ENCODE assay signal across 9 cellular contexts in the genomic region with DNA sequence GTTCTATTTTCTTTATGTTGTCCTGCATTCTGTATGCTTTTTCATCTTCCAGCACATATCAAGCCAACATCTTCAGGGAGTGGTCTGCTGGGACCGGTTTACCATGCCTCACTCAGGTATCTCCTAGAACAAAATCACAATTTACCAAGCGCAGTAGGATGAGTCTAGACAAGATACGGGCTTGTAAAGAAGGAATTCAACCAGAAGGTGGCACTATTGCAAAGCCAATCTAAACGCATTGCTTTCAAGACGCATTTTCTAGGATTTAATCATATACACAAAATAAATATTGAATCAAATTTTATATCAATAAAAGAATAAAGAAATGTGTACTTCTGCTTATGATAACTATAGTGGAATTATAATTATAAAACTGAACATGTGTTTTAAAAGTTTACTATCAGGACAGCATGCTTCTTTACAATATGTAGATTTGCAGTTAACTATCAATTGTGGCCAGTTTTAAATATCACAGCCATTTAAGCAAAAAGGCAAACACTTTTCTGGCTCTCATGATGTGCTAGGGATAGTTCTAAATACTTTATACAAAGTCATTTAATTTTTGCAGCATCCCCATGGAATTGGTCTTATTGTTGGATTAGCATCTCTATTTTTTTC. TPM values are rescaled to one million over a fixed set of nuclear protein-coding genes. Genes with fewer than 3 reads are reported as not detected.
DNase-seq lines count a peak whose midpoint lies in the region; ATAC-seq and TF ChIP-seq lines count a peak whose summit lies in the region.
"Had no signal": no experiment of that assay in that cellular context is flagged by ENCODE, and none has a peak within 500 bp of the region (broad histone marks: within the 10 kb centered on the region; RNA-seq: fewer than 3 reads in every experiment).

No MANE protein-coding gene starts in this region.

- no peak overlapping the region for H3K27ac Mint-ChIP-seq in WTC11
- H3K27ac Mint-ChIP-seq: T-helper 1 cell treated with Interleukin-12 subunit alpha and Interleukin-12 subunit beta and Interleukin-4 antibody, amounts not matched to agents 30 μg/mL and 1 μg/mL, for 36 hours had no signal

- H3K4me3 ChIP-seq in gastroesophageal sphincter, result no peak overlapping the region
- H3K4me3 ChIP-seq in ovary, result no peak overlapping the region

- H3K27me3 ChIP-seq in gastroesophageal sphincter, result no peaks in the 10 kb centered on the region
- no peaks in the 10 kb centered on the region for H3K27me3 ChIP-seq in ovary

- intact Hi-C loops in ovary (cut with DNase I), result loop anchor here in 3 of 4 donors (2.0 to 10.0 kb wide), 5 partner anchors 142 to 1446 kb away; a partner anchor contains a TSS

- H3K9me3 ChIP-seq in gastroesophageal sphincter (no peaks in the 10 kb centered on the region), ovary (no peaks in the 10 kb centered on the region)

- no peak overlapping the region for H3K4me3 Mint-ChIP-seq in WTC11
- H3K4me3 Mint-ChIP-seq: T-helper 1 cell treated with Interleukin-12 subunit alpha and Interleukin-12 subunit beta and Interleukin-4 antibody, amounts not matched to agents 30 μg/mL and 1 μg/mL, for 36 hours had no signal

- no peaks in the 10 kb centered on the region for H3K36me3 ChIP-seq in gastroesophageal sphincter
- H3K36me3 ChIP-seq in ovary, result no peaks in the 10 kb centered on the region

- peak; percentile 63 for DNase-seq in COLO668 (lab: John Stamatoyannopoulos, UW; ENCODE audit: unreplicated experiment)
- peak; percentile 49 for DNase-seq in NCI-H2196 (lab: John Stamatoyannopoulos, UW; ENCODE audit: unreplicated experiment)
- no peak for DNase-seq in WTC11 (ENCODE audit: low spot score)
- DNase-seq in ovary, result no peak
- no peak for DNase-seq in 8988T

- TF ChIP-seq CTCF in WTC11 (IDR thresholded peaks at IDR 0.05), result peak; percentile 65
- TF ChIP-seq CTCF in gastroesophageal sphincter (IDR thresholded peaks at IDR 0.05), result peak; percentile 59 to 76 (median 64)
- TF ChIP-seq CTCF in ovary (IDR thresholded peaks at IDR 0.05), result peak; percentile 18 to 54 (median 52)

- POLR2A ChIA-PET in WTC11 (lab: Charles Lee), result interaction anchor here (0.8 kb wide), 1 partner anchor 11 kb away, joined by 3 read pairs; no protein-coding TSS in a partner anchor

- no peaks in the 10 kb centered on the region for H3K36me3 Mint-ChIP-seq in WTC11

- H3K4me1 Mint-ChIP-seq in WTC11, result 0 out of 2 replicates have a peak, but pooled peaks cover 4% of the 10 kb centered on the region

- H3K27ac ChIP-seq in gastroesophageal sphincter, result no peak overlapping the region
- H3K27ac ChIP-seq in ovary, result no peak overlapping the region

- no peak for TF ChIP-seq EP300 in gastroesophageal sphincter (IDR thresholded peaks at IDR 0.05)
- TF ChIP-seq EP300 in ovary (IDR thresholded peaks at IDR 0.05), result no peak

- WGBS in gastroesophageal sphincter (ENCODE audit: low coverage in 1 of 2), 2 donors, result 0% methylated on average over 4 to 5 of the region's 5 CpGs
- WGBS in ovary, 3 donors, result 0 to 2% (median 1%) methylated on average over 5 of the region's 5 CpGs

- H3K27me3 Mint-ChIP-seq in WTC11 (ENCODE audit: low read depth), result no peaks in the 10 kb centered on the region; the same call in 1 of the 2 replicates

- no peaks in the 10 kb centered on the region for H3K4me1 ChIP-seq in gastroesophageal sphincter
- no peaks in the 10 kb centered on the region for H3K4me1 ChIP-seq in ovary (ENCODE audit: insufficient read depth)

- peak; percentile 66 for ATAC-seq in GM18519 (IDR thresholded peaks at IDR 0.05; ENCODE audit: low FRiP score, unreplicated experiment)
- peak; percentile 48 for ATAC-seq in HG03045 (IDR thresholded peaks at IDR 0.05; ENCODE audit: unreplicated experiment)
- peak; percentile 78 for ATAC-seq in WTC11
- no peak for ATAC-seq in gastroesophageal sphincter

- TF ChIP-seq POLR2A in gastroesophageal sphincter (IDR thresholded peaks at IDR 0.05) (no peak), ovary (IDR thresholded peaks at IDR 0.05) (no peak)

- H3K9me3 Mint-ChIP-seq in WTC11, result no peaks in the 10 kb centered on the region
- H3K9me3 Mint-ChIP-seq: T-helper 1 cell treated with Interleukin-12 subunit alpha and Interleukin-12 subunit beta and Interleukin-4 antibody, amounts not matched to agents 30 μg/mL and 1 μg/mL, for 36 hours had no signal

- CTCF ChIA-PET in WTC11 (lab: Charles Lee), result interaction anchor here (1.3 to 1.8 kb wide), 5 partner anchors 11 to 290 kb away, joined by 3 to 10 read pairs (median 7); a partner anchor contains a TSS

TF ChIP-seq in WTC11, 78 proteins besides CTCF, POLR2A, EP300 and RAD21:
- TF ChIP-seq GTF2I (CRISPR knock-in tag; conservative IDR thresholded peaks at IDR 0.05), result no peak
- TF ChIP-seq NFE2L1 (CRISPR knock-in tag; IDR thresholded peaks at IDR 0.05), result no peak
- TF ChIP-seq, protein P1, sequence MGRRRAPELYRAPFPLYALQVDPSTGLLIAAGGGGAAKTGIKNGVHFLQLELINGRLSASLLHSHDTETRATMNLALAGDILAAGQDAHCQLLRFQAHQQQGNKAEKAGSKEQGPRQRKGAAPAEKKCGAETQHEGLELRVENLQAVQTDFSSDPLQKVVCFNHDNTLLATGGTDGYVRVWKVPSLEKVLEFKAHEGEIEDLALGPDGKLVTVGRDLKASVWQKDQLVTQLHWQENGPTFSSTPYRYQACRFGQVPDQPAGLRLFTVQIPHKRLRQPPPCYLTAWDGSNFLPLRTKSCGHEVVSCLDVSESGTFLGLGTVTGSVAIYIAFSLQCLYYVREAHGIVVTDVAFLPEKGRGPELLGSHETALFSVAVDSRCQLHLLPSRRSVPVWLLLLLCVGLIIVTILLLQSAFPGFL (CRISPR knock-in tag; IDR thresholded peaks at IDR 0.05; ENCODE audit: borderline replicate concordance), result no peak
- TF ChIP-seq, protein P2, sequence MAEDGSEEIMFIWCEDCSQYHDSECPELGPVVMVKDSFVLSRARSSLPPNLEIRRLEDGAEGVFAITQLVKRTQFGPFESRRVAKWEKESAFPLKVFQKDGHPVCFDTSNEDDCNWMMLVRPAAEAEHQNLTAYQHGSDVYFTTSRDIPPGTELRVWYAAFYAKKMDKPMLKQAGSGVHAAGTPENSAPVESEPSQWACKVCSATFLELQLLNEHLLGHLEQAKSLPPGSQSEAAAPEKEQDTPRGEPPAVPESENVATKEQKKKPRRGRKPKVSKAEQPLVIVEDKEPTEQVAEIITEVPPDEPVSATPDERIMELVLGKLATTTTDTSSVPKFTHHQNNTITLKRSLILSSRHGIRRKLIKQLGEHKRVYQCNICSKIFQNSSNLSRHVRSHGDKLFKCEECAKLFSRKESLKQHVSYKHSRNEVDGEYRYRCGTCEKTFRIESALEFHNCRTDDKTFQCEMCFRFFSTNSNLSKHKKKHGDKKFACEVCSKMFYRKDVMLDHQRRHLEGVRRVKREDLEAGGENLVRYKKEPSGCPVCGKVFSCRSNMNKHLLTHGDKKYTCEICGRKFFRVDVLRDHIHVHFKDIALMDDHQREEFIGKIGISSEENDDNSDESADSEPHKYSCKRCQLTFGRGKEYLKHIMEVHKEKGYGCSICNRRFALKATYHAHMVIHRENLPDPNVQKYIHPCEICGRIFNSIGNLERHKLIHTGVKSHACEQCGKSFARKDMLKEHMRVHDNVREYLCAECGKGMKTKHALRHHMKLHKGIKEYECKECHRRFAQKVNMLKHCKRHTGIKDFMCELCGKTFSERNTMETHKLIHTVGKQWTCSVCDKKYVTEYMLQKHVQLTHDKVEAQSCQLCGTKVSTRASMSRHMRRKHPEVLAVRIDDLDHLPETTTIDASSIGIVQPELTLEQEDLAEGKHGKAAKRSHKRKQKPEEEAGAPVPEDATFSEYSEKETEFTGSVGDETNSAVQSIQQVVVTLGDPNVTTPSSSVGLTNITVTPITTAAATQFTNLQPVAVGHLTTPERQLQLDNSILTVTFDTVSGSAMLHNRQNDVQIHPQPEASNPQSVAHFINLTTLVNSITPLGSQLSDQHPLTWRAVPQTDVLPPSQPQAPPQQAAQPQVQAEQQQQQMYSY (CRISPR knock-in tag; IDR thresholded peaks at IDR 0.05), result no peak
- TF ChIP-seq, protein P3, sequence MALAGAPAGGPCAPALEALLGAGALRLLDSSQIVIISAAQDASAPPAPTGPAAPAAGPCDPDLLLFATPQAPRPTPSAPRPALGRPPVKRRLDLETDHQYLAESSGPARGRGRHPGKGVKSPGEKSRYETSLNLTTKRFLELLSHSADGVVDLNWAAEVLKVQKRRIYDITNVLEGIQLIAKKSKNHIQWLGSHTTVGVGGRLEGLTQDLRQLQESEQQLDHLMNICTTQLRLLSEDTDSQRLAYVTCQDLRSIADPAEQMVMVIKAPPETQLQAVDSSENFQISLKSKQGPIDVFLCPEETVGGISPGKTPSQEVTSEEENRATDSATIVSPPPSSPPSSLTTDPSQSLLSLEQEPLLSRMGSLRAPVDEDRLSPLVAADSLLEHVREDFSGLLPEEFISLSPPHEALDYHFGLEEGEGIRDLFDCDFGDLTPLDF (CRISPR knock-in tag; IDR thresholded peaks at IDR 0.05), result no peak
- TF ChIP-seq, protein P4, sequence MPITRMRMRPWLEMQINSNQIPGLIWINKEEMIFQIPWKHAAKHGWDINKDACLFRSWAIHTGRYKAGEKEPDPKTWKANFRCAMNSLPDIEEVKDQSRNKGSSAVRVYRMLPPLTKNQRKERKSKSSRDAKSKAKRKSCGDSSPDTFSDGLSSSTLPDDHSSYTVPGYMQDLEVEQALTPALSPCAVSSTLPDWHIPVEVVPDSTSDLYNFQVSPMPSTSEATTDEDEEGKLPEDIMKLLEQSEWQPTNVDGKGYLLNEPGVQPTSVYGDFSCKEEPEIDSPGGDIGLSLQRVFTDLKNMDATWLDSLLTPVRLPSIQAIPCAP (CRISPR knock-in tag; IDR thresholded peaks at IDR 0.05), result no peak
- TF ChIP-seq, protein P5, sequence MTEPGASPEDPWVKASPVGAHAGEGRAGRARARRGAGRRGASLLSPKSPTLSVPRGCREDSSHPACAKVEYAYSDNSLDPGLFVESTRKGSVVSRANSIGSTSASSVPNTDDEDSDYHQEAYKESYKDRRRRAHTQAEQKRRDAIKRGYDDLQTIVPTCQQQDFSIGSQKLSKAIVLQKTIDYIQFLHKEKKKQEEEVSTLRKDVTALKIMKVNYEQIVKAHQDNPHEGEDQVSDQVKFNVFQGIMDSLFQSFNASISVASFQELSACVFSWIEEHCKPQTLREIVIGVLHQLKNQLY (CRISPR knock-in tag; IDR thresholded peaks at IDR 0.05), result no peak
- TF ChIP-seq, protein P6, sequence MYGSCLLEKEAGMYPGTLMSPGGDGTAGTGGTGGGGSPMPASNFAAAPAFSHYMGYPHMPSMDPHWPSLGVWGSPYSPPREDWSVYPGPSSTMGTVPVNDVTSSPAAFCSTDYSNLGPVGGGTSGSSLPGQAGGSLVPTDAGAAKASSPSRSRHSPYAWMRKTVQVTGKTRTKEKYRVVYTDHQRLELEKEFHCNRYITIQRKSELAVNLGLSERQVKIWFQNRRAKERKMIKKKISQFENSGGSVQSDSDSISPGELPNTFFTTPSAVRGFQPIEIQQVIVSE (CRISPR knock-in tag; IDR thresholded peaks at IDR 0.05; ENCODE audit: borderline replicate concordance), result no peak
- TF ChIP-seq NR3C1 (CRISPR knock-in tag; conservative IDR thresholded peaks at IDR 0.05; ENCODE audit: low read depth), result no peak
- no peak for TF ChIP-seq MXD4 (CRISPR knock-in tag; IDR thresholded peaks at IDR 0.05; ENCODE audit: borderline replicate concordance)

RNA-seq across cellular contexts. Expression of a gene that starts 16.1 kb away (rescaled TPM):
- total RNA-seq in WTC11 (2021) (52.9 to 68.3 TPM (median 57.5 TPM) in 3 replicates), gastroesophageal sphincter (10 to 100 TPM; 41.4 to 52.8 (median 42.2) TPM), ovary (10 to 100 TPM; 27.8 to 50.7 (median 36.5) TPM)
- 10 to 100 TPM; 24.0 to 32.3 TPM for polyA plus RNA-seq in ovary

Comparison
In these comparisons a context has a peak if more than half of its experiments do, and no peak if none do; other contexts are left out.
1. DNase-seq: peak in COLO668 (single experiment) and NCI-H2196 (single experiment); none in WTC11 (single experiment), ovary (0 of 5) and 8988T (single experiment).
2. Peak in every context shown above with its lines, with median percentiles within 50 percentile points of each other: CTCF ChIP-seq.